In the genomic region with DNA sequence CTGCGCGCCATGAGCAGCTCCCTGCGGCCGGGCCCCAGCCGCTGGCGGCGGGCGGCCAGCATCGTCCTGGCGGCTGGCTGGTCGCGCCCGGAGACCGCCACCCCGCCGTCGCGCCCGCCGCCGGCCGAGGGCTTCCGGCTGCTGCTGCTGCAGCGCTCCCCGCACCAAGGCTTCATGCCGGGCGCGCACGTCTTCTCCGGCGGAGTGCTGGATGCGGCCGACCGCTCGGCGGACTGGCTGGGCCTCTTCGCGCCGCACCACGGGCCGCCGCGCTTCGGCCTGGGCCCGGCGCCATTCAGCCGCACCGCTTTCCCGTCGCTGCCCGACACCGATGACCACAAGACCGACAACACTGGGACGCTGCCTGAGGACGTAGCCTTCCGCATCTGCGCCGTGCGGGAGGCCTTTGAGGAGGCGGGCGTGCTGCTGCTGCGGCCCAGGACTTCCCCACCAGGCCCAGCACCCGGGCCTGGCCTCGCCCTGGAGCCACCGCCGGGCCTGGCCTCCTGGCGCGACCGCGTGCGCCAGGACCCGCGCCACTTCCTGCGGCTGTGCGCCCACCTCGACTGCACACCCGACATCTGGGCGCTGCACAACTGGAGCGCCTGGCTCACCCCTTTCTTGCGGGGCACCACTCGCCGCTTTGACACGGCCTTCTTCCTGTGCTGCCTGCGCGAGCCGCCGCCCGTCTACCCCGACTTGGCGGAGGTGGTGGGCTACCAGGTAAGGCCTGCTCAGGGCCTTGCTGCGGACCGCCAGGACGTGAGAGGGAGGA, we compare ENCODE assay signal across 7 cellular contexts. TPM values are rescaled to one million over a fixed set of nuclear protein-coding genes. Genes with fewer than 3 reads are reported as not detected.
A peak's percentile ranks its signal among the peaks of the same experiment; 100 is the strongest.
DNase-seq lines count a peak whose midpoint lies in the region; ATAC-seq, FAIRE-seq and TF ChIP-seq lines count a peak whose summit lies in the region.

No MANE protein-coding gene starts in this region.

- H3K4me3 ChIP-seq in colonic mucosa, result peak overlapping the region; percentile 83

- H3K36me3 ChIP-seq in KOPT-K1 (ENCODE audit: insufficient read depth, low read length) (peaks cover 22% of the 10 kb centered on the region), colonic mucosa (no peaks in the 10 kb centered on the region)

- H3K9me3 Mint-ChIP-seq in WTC11, result peaks cover 10% of the 10 kb centered on the region

- H3K4me1 Mint-ChIP-seq in WTC11, result peaks cover 10% of the 10 kb centered on the region

- peaks cover 33% of the 10 kb centered on the region for H3K27me3 Mint-ChIP-seq in WTC11 (ENCODE audit: low read depth)

- peaks cover 8% of the 10 kb centered on the region for H3K9me3 ChIP-seq in KOPT-K1 (ENCODE audit: insufficient read depth, low read length, poor library complexity, severe bottlenecking)
- H3K9me3 ChIP-seq in colonic mucosa, result no peaks in the 10 kb centered on the region

- peak overlapping the region; percentile 79 to 89 for H3K9ac ChIP-seq in colonic mucosa (ENCODE audit: low read depth in 2 of 2, low read length in 2 of 2)

- H3K4me3 Mint-ChIP-seq in WTC11, result peak overlapping the region; percentile 59

- H3K4me1 ChIP-seq in colonic mucosa, result peaks cover 24% of the 10 kb centered on the region

- no peak overlapping the region for H3K27ac Mint-ChIP-seq in WTC11

- no peak for TF ChIP-seq POLR2A in GM12892 (IDR thresholded peaks at IDR 0.05; ENCODE audit: low read depth, low read length)

- POLR2A ChIA-PET in WTC11 (lab: Charles Lee), result interaction anchor here (0.6 kb wide), 1 partner anchor 9 kb away, joined by 6 read pairs; no protein-coding TSS in a partner anchor

- H3K27me3 ChIP-seq in colonic mucosa, result no peaks in the 10 kb centered on the region
- no peaks in the 10 kb centered on the region for H3K27me3 ChIP-seq in layer of hippocampus (ENCODE audit: control insufficient read depth, insufficient read depth, low read length)

- FAIRE-seq in GM12892 (lab: Jason Lieb, UNC), result no peak

- peak; percentile 53 for ATAC-seq in GM21825 (IDR thresholded peaks at IDR 0.05; ENCODE audit: unreplicated experiment)
- peak; percentile 78 for ATAC-seq in WTC11

- CTCF ChIA-PET in WTC11 (lab: Charles Lee), result interaction anchor here (0.8 to 1.4 kb wide), 3 partner anchors 15 to 492 kb away, joined by 3 to 10 read pairs (median 5); no protein-coding TSS in a partner anchor

- TF ChIP-seq CTCF in WTC11 (IDR thresholded peaks at IDR 0.05) (no peak), colonic mucosa (IDR thresholded peaks at IDR 0.05) (no peak)

- peaks cover 5% of the 10 kb centered on the region for H3K36me3 Mint-ChIP-seq in WTC11

- intact Hi-C loops in colonic mucosa (cut with DNase I), result no loop called here

- peak; percentile 50 for DNase-seq in GM12892 (ENCODE audit: insufficient read length)
- peak; percentile 61 for DNase-seq in WTC11 (ENCODE audit: low spot score)
- DNase-seq in colonic mucosa, result peak; percentile 60
- peak; percentile 52 for DNase-seq in stimulated activated CD4-positive, alpha-beta T cell treated with anti-CD3 and anti-CD28 coated beads, Interleukin-1b, Interleukin-23, amount 100 ng/mL, for 48 hours

- H3K27ac ChIP-seq in KOPT-K1 (ENCODE audit: low read depth, low read length, poor library complexity, severe bottlenecking) (peak overlapping the region; percentile 77), colonic mucosa (peak overlapping the region; percentile 86), layer of hippocampus (ENCODE audit: low read depth, low read length) (peak overlapping the region; percentile 65)

TF ChIP-seq in WTC11, 78 proteins besides CTCF, POLR2A, EP300 and RAD21 (continues in another document):
- TF ChIP-seq MAX (CRISPR knock-in tag; IDR thresholded peaks at IDR 0.05) (peak; percentile 82), GABPB1 (CRISPR knock-in tag; IDR thresholded peaks at IDR 0.05) (no peak), ZNF232 (CRISPR knock-in tag; IDR thresholded peaks at IDR 0.05) (no peak), ETV6 (CRISPR knock-in tag; IDR thresholded peaks at IDR 0.05) (0 out of 2 replicates have a peak, but pooled peaks have one; percentile 27), ZNF425 (CRISPR knock-in tag; conservative IDR thresholded peaks at IDR 0.05) (no peak), CREM (CRISPR knock-in tag; IDR thresholded peaks at IDR 0.05) (0 out of 2 replicates have a peak, but pooled peaks have one; percentile 4), NFE2L1 (CRISPR knock-in tag; IDR thresholded peaks at IDR 0.05) (peak; percentile 34; the same call in 1 of the 2 replicates), FOXP4 (CRISPR knock-in tag; IDR thresholded peaks at IDR 0.05) (peak; percentile 18; the same call in 1 of the 2 replicates), GRHL2 (CRISPR knock-in tag; IDR thresholded peaks at IDR 0.05; ENCODE audit: insufficient replicate concordance, severe bottlenecking) (no peak), MYBL2 (CRISPR knock-in tag; IDR thresholded peaks at IDR 0.05) (peak; percentile 32; the same call in 1 of the 2 replicates), NR3C1 (CRISPR knock-in tag; conservative IDR thresholded peaks at IDR 0.05; ENCODE audit: low read depth) (no peak), ZNF671 (CRISPR knock-in tag; IDR thresholded peaks at IDR 0.05) (no peak), E2F1 (CRISPR knock-in tag; IDR thresholded peaks at IDR 0.05) (0 out of 2 replicates have a peak, but pooled peaks have one; percentile 43)

RNA-seq across cellular contexts. Expression of gene NUDT19, which starts 0.5 kb away (rescaled TPM):
- polyA plus RNA-seq in GM12892 (2012; ENCODE audit: missing spikeins), result 13.6 TPM
- total RNA-seq in WTC11 (2021) (2.4 to 3.0 TPM (median 2.7 TPM) in 3 replicates), colonic mucosa (10 to 100 TPM; 19.3 to 25.1 TPM)

RNA-seq across cellular contexts. Expression of gene RGS9BP, which starts 16.5 kb away (rescaled TPM):
- 0.08 TPM for polyA plus RNA-seq in GM12892 (2012; ENCODE audit: missing spikeins)
- total RNA-seq in WTC11 (2021), result 0.24 to 0.41 TPM (median 0.37 TPM) in 3 replicates
- under 1 TPM; 0.11 to 0.15 TPM for total RNA-seq in colonic mucosa

RNA-seq across cellular contexts. Expression of gene ANKRD27, which starts 17.2 kb away (rescaled TPM):
- polyA plus RNA-seq in GM12892 (2012; ENCODE audit: missing spikeins), result 22.0 TPM
- total RNA-seq in WTC11 (2021), result 48.6 to 55.7 TPM (median 55.4 TPM) in 3 replicates
- 10 to 100 TPM; 36.6 to 37.1 TPM for total RNA-seq in colonic mucosa

RNA-seq across cellular contexts. Expression of gene TDRD12, which starts 27.4 kb away (rescaled TPM):
- polyA plus RNA-seq in GM12892 (2012; ENCODE audit: missing spikeins), result 0.81 TPM
- 1.3 to 1.8 TPM (median 1.6 TPM) in 3 replicates for total RNA-seq in WTC11 (2021)
- under 1 TPM in 1 of 2 donors, not detected in 1; 0.37 TPM for total RNA-seq in colonic mucosa

Comparison
In these comparisons a context has a peak if more than half of its experiments do, and no peak if none do; other contexts are left out.
1. Peak in every context shown above with its lines: DNase-seq, ATAC-seq, H3K4me3 ChIP-seq and H3K27ac ChIP-seq.